8 cellular contexts compared by ENCODE assay signal in genomic region chr19:12294308-12295158, GRCh38. TPM values are rescaled to one million over a fixed set of nuclear protein-coding genes. Genes with fewer than 3 reads are reported as not detected.
DNase-seq lines count a peak whose midpoint lies in the region; ATAC-seq, FAIRE-seq and TF ChIP-seq lines count a peak whose summit lies in the region.

ZNF44 (minus strand) TSS chr19:12294883; CDS start chr19:12294694, 189 bp downstream.

- H3K9ac ChIP-seq in keratinocyte (ENCODE audit: control insufficient read depth, extremely low read depth, insufficient read depth, low read length) = peak within 1 kb of the TSS; percentile 91

- peak; percentile 87 for FAIRE-seq in keratinocyte (lab: Jason Lieb, UNC)

- H3K4me3 ChIP-seq in AG04449 (ENCODE audit: low read depth, low read length) (peak within 1 kb of the TSS; percentile 91), keratinocyte (ENCODE audit: control insufficient read depth in 2 of 3, extremely low read depth in 1 of 3, insufficient read depth in 2 of 3, low read depth in 1 of 3, low read length in 3 of 3) (peak within 1 kb of the TSS; percentile 88 to 92 (median 91))

- peak within 1 kb of the TSS; percentile 90 for H3K4me2 ChIP-seq in keratinocyte (ENCODE audit: control insufficient read depth, extremely low read depth, insufficient read depth, low read depth, low read length)

- H3K27ac ChIP-seq in keratinocyte (ENCODE audit: control insufficient read depth, insufficient read depth, low read length) = peak within 1 kb of the TSS; percentile 77

- no peaks in the 10 kb centered on the region for H4K20me1 ChIP-seq in keratinocyte (ENCODE audit: control insufficient read depth, extremely low read depth, insufficient read depth, low read length)

- H2AFZ ChIP-seq in keratinocyte (ENCODE audit: control insufficient read depth, low read length) = peak within 1 kb of the TSS; percentile 96

- dilution Hi-C loops in keratinocyte (cut with MboI; ENCODE audit: extremely low pct_ligation_motif_present, low sequenced_read_pairs) = no loop called here

- CTCF ChIA-PET in AG04449 (lab: Yijun Ruan, JAX) = no interaction called here

- POLR2A ChIA-PET in AG04449 (lab: Yijun Ruan, JAX) = interaction anchor here (1.0 kb wide), 1 partner anchor 39 kb away, joined by 6 read pairs; the partner anchor contains the start of gene ZNF563

- H3K79me2 ChIP-seq in keratinocyte (ENCODE audit: control insufficient read depth, insufficient read depth, low read length) = peaks cover 34% of the 10 kb centered on the region

- DNase-seq in AG04449 (ENCODE audit: low read depth, low spot score) (peak; percentile 52), NCI-H345 treated with DMSO at 0.1 percent for 48 hours (lab: John Stamatoyannopoulos, UW; ENCODE audit: unreplicated experiment) (peak; percentile 21), cerebellar nuclear complex (lab: John Stamatoyannopoulos, UW) (peak; percentile 87 to 94), keratinocyte (ENCODE audit: low read depth, low spot score) (peak; percentile 85)
- DNase-seq in stimulated activated CD4-positive, alpha-beta T cell treated with anti-CD3 and anti-CD28 coated beads, Interleukin-15, amount 100 ng/mL, for 1 hour (ENCODE audit: low read depth in 1 of 2, low spot score in 1 of 2) = peak; percentile 87 to 89

- ATAC-seq in GM18870 (IDR thresholded peaks at IDR 0.05; ENCODE audit: unreplicated experiment) = peak; percentile 84
- ATAC-seq in HG03135 (IDR thresholded peaks at IDR 0.05; ENCODE audit: unreplicated experiment) = peak; percentile 85
- peak; percentile 99 for ATAC-seq in activated CD4-positive, CD25-positive, alpha-beta regulatory T cell treated with anti-CD3 and anti-CD28 coated beads, Interleukin-2, amount 50 U/mL, for 24 hours

- no peaks in the 10 kb centered on the region for H3K27me3 ChIP-seq in keratinocyte (ENCODE audit: control insufficient read depth, extremely low read depth, insufficient read depth, low read length)

- H3K36me3 ChIP-seq in keratinocyte (ENCODE audit: control insufficient read depth in 2 of 2, extremely low read depth in 1 of 2, insufficient read depth in 2 of 2, low read length in 2 of 2) = peaks cover 0 to 4% of the 10 kb centered on the region in 2 experiments

- H3K9me3 ChIP-seq in keratinocyte (ENCODE audit: control insufficient read depth, low read depth, low read length) = no peaks in the 10 kb centered on the region

- no peaks in the 10 kb centered on the region for H3K9me1 ChIP-seq in keratinocyte (ENCODE audit: control insufficient read depth, extremely low read depth, insufficient read depth, low read length)

- TF ChIP-seq CTCF in AG04449 (IDR thresholded peaks at IDR 0.05; ENCODE audit: insufficient read depth, low read length, missing control alignments) (no peak), keratinocyte (optimal IDR thresholded peaks at IDR 0.05 in 1 of 3, IDR thresholded peaks at IDR 0.05 in 1 of 3, conservative IDR thresholded peaks at IDR 0.05 in 1 of 3; ENCODE audit: extremely low read depth in 1 of 3, insufficient read depth in 2 of 3, low read length in 3 of 3) (no peak)

- H3K4me1 ChIP-seq in keratinocyte (ENCODE audit: control insufficient read depth, extremely low read depth, insufficient read depth, low read length) = peaks cover 10% of the 10 kb centered on the region

RNA-seq across cellular contexts. Expression of gene ZNF44, which starts in this region (rescaled TPM):
- 3.5 to 5.2 TPM (median 4.4 TPM) in 3 replicates for polyA plus RNA-seq in keratinocyte
- polyA plus RNA-seq in keratinocyte (2011; ENCODE audit: low read depth) = 5.3 TPM
- 1.8 and 2.4 TPM in 2 replicates for polyA plus RNA-seq in keratinocyte (2011; cell fraction: cytosol; rRNA removed)
- polyA plus RNA-seq in keratinocyte (2011; cell fraction: nucleus; rRNA removed) = 11.2 and 11.7 TPM in 2 replicates
- polyA plus RNA-seq in keratinocyte (2012; ENCODE audit: low replicate concordance) = 2.6 and 4.4 TPM in 2 replicates
- polyA minus RNA-seq in keratinocyte = 4.2 to 8.4 TPM (median 5.2 TPM) in 3 replicates
- polyA minus RNA-seq in keratinocyte (2011; cell fraction: cytosol; rRNA and poly(A)+ RNA removed) = 6.7 TPM
- polyA minus RNA-seq in keratinocyte (2011; cell fraction: nucleus; rRNA and poly(A)+ RNA removed) = 5.9 and 13.5 TPM in 2 replicates

Comparison
In these comparisons a context has a peak if more than half of its experiments do, and no peak if none do; other contexts are left out.
1. Peak in every context shown above with its lines: DNase-seq, ATAC-seq, H3K4me3 ChIP-seq and H3K27ac ChIP-seq.
2. DNase-seq: peak in every context shown above with its lines; median percentile 90 in cerebellar nuclear complex; 88 in stimulated activated CD4-positive, alpha-beta T cell treated with anti-CD3 and anti-CD28 coated beads, Interleukin-15, amount 100 ng/mL, for 1 hour; 85 in keratinocyte; 52 in AG04449; 21 in NCI-H345 treated with DMSO at 0.1 percent for 48 hours.